ENCODE assay signal across 15 cellular contexts in genomic region chr14:65134651-65135579, GRCh38. TPM values are rescaled to one million over a fixed set of nuclear protein-coding genes. Genes with fewer than 3 reads are reported as not detected.
DNase-seq lines count a peak whose midpoint lies in the region; ATAC-seq lines count a peak whose summit lies in the region.
"Had no signal": no experiment of that assay in that cellular context is flagged by ENCODE, and none has a peak within 500 bp of the region (broad histone marks: within the 10 kb centered on the region; RNA-seq: fewer than 3 reads in every experiment).

No MANE protein-coding gene starts in this region.

- POLR2A ChIA-PET in naive thymus-derived CD8-positive, alpha-beta T cell (lab: Charles Lee), result no interaction called here

- DNase-seq in DMS53 treated with DMSO at 0.1 percent for 48 hours (lab: John Stamatoyannopoulos, UW; ENCODE audit: unreplicated experiment) (peak; percentile 33), DMS114 treated with DMSO at 0.1 percent for 48 hours (lab: John Stamatoyannopoulos, UW; ENCODE audit: unreplicated experiment) (no peak), NCI-H1092 treated with DMSO at 0.1 percent for 48 hours (lab: John Stamatoyannopoulos, UW) (no peak)
- DNase-seq in Jurkat, Clone E6-1 (ENCODE audit: low read depth, low spot score), result peak; percentile 95
- no peak for DNase-seq in activated naive CD8-positive, alpha-beta T cell treated with anti-CD3 and anti-CD28 coated beads, Interleukin-2, amount 50 U/mL, for 24 hours
- peak in 6 of 10 donors; percentile 7 to 56 (median 32) for DNase-seq in naive thymus-derived CD8-positive, alpha-beta T cell
- DNase-seq: foreskin fibroblast, NCI-H526 treated with DMSO at 0.1 percent for 48 hours, SHP77, testis had no signal

- no peak overlapping the region for H3K4me3 Mint-ChIP-seq in activated naive CD8-positive, alpha-beta T cell treated with anti-CD3 and anti-CD28 coated beads, Interleukin-2, amount 50 U/mL, for 24 hours
- H3K4me3 Mint-ChIP-seq in naive thymus-derived CD8-positive, alpha-beta T cell, result peak overlapping the region in 4 of 10 donors; percentile 1 to 34 (median 22)
- H3K4me3 Mint-ChIP-seq: activated naive CD8-positive, alpha-beta T cell; dendritic cell treated with granulocyte-macrophage colony-stimulating factor and Interleukin-4, amounts not matched to agents 40 ng/mL and 50 ng/mL, for 4 days had no signal

- peaks cover 5% of the 10 kb centered on the region for H3K4me1 Mint-ChIP-seq in activated naive CD8-positive, alpha-beta T cell treated with anti-CD3 and anti-CD28 coated beads, Interleukin-2, amount 50 U/mL, for 24 hours
- H3K4me1 Mint-ChIP-seq in naive thymus-derived CD8-positive, alpha-beta T cell, result peaks cover 4 to 16% (median 9%) of the 10 kb centered on the region in 4 donors

- no peaks in the 10 kb centered on the region for H3K36me3 Mint-ChIP-seq in activated naive CD8-positive, alpha-beta T cell treated with anti-CD3 and anti-CD28 coated beads, Interleukin-2, amount 50 U/mL, for 24 hours (ENCODE audit: low read depth)
- no peaks in the 10 kb centered on the region for H3K36me3 Mint-ChIP-seq in naive thymus-derived CD8-positive, alpha-beta T cell
- H3K36me3 Mint-ChIP-seq: activated naive CD8-positive, alpha-beta T cell had no signal

- no peaks in the 10 kb centered on the region for H3K27me3 Mint-ChIP-seq in activated naive CD8-positive, alpha-beta T cell treated with anti-CD3 and anti-CD28 coated beads, Interleukin-2, amount 50 U/mL, for 24 hours
- no peaks in the 10 kb centered on the region for H3K27me3 Mint-ChIP-seq in naive thymus-derived CD8-positive, alpha-beta T cell
- H3K27me3 Mint-ChIP-seq: activated naive CD8-positive, alpha-beta T cell; dendritic cell treated with granulocyte-macrophage colony-stimulating factor and Interleukin-4, amounts not matched to agents 40 ng/mL and 50 ng/mL, for 4 days had no signal

- ATAC-seq in activated naive CD8-positive, alpha-beta T cell treated with anti-CD3 and anti-CD28 coated beads, Interleukin-2, amount 50 U/mL, for 24 hours, result no peak
- ATAC-seq in naive thymus-derived CD8-positive, alpha-beta T cell, result peak; percentile 85
- no peak for ATAC-seq in GM21723 (IDR thresholded peaks at IDR 0.05; ENCODE audit: unreplicated experiment)
- ATAC-seq in GM18520 (IDR thresholded peaks at IDR 0.05; ENCODE audit: unreplicated experiment), result no peak

- H3K9me3 Mint-ChIP-seq in activated naive CD8-positive, alpha-beta T cell treated with anti-CD3 and anti-CD28 coated beads, Interleukin-2, amount 50 U/mL, for 24 hours, result peaks cover 3% of the 10 kb centered on the region
- H3K9me3 Mint-ChIP-seq in naive thymus-derived CD8-positive, alpha-beta T cell, result no peaks in the 10 kb centered on the region
- H3K9me3 Mint-ChIP-seq: dendritic cell treated with granulocyte-macrophage colony-stimulating factor and Interleukin-4, amounts not matched to agents 40 ng/mL and 50 ng/mL, for 4 days had no signal

- H3K27ac Mint-ChIP-seq in activated naive CD8-positive, alpha-beta T cell treated with anti-CD3 and anti-CD28 coated beads, Interleukin-2, amount 50 U/mL, for 24 hours, result peak overlapping the region; percentile 29
- H3K27ac Mint-ChIP-seq in naive thymus-derived CD8-positive, alpha-beta T cell, result peak overlapping the region in 8 of 10 donors; percentile 15 to 93 (median 76)
- H3K27ac Mint-ChIP-seq: activated naive CD8-positive, alpha-beta T cell; dendritic cell treated with granulocyte-macrophage colony-stimulating factor and Interleukin-4, amounts not matched to agents 40 ng/mL and 50 ng/mL, for 4 days had no signal

- H3K4me3 ChIP-seq in Jurkat, Clone E6-1 (ENCODE audit: low read length), result no peak overlapping the region
- H3K4me3 ChIP-seq: right atrium auricular region, testis had no signal

RNA-seq across cellular contexts. Expression of gene MAX, which starts 32.6 kb away (rescaled TPM):
- 70.1 TPM for polyA plus RNA-seq in Jurkat, Clone E6-1 (2012; ENCODE audit: insufficient read depth, insufficient read length)
- total RNA-seq in naive thymus-derived CD8-positive, alpha-beta T cell, result 100 to 1,000 TPM; 200 to 216 TPM
- polyA plus RNA-seq in naive thymus-derived CD8-positive, alpha-beta T cell, result 100 to 1,000 TPM; 121 to 140 (median 131) TPM

Comparison
In these comparisons a context has a peak if more than half of its experiments do, and no peak if none do; other contexts are left out.
1. DNase-seq: peak in DMS53 treated with DMSO at 0.1 percent for 48 hours (single experiment), Jurkat, Clone E6-1 (single experiment) and naive thymus-derived CD8-positive, alpha-beta T cell (6 of 10); none in activated naive CD8-positive, alpha-beta T cell treated with anti-CD3 and anti-CD28 coated beads, Interleukin-2, amount 50 U/mL, for 24 hours (single experiment), DMS114 treated with DMSO at 0.1 percent for 48 hours (single experiment) and NCI-H1092 treated with DMSO at 0.1 percent for 48 hours (single experiment).
2. ATAC-seq: peak in naive thymus-derived CD8-positive, alpha-beta T cell (2 of 2); none in activated naive CD8-positive, alpha-beta T cell treated with anti-CD3 and anti-CD28 coated beads, Interleukin-2, amount 50 U/mL, for 24 hours (single experiment), GM21723 (single experiment) and GM18520 (single experiment).